In genomic region chr6:42783177-42783875, GRCh38 we compare ENCODE assay signal across 8 cellular contexts. TPM values are rescaled to one million over a fixed set of nuclear protein-coding genes. Genes with fewer than 3 reads are reported as not detected.
DNase-seq lines count a peak whose midpoint lies in the region; ATAC-seq and TF ChIP-seq lines count a peak whose summit lies in the region.

No MANE protein-coding gene starts in this region.

- no peaks in the 10 kb centered on the region for H3K36me3 ChIP-seq in GM23338 (ENCODE audit: insufficient read depth)

- H3K36me3 Mint-ChIP-seq in GM23338 (ENCODE audit: low read depth) (peaks cover 13% of the 10 kb centered on the region), WTC11 (no peaks in the 10 kb centered on the region)

- 0 out of 2 replicates have a peak, but pooled peaks cover 1% of the 10 kb centered on the region for H3F3A ChIP-seq in GM23338 (replicated peaks; ENCODE audit: low read depth)

- H3K4me2 ChIP-seq in GM23338 = peak overlapping the region; percentile 70

- H4K20me1 ChIP-seq in GM23338 (replicated peaks; ENCODE audit: insufficient read depth) = no peaks in the 10 kb centered on the region

- peaks cover 26% of the 10 kb centered on the region for H3K27me3 Mint-ChIP-seq in GM23338 (ENCODE audit: insufficient read depth, low read depth, poor library complexity)
- no peaks in the 10 kb centered on the region for H3K27me3 Mint-ChIP-seq in WTC11 (ENCODE audit: low read depth)

- H3K27ac ChIP-seq in GM23338 (ENCODE audit: low read depth) = peak overlapping the region; percentile 100

- H3K4me3 ChIP-seq in GM23338 (peak overlapping the region; percentile 68), cardiac fibroblast (replicated peaks in 1 of 2; ENCODE audit: low read depth in 2 of 2, low read length in 2 of 2) (peak overlapping the region; percentile 76 to 79)

- peaks cover 29% of the 10 kb centered on the region for H3K4me1 ChIP-seq in GM23338 (ENCODE audit: insufficient read depth)

- H3K79me2 ChIP-seq in GM23338 (replicated peaks; ENCODE audit: insufficient read depth) = peaks cover 52% of the 10 kb centered on the region

- ATAC-seq in GM23338 (peak; percentile 57), WTC11 (peak; percentile 42), HG02981 (IDR thresholded peaks at IDR 0.05; ENCODE audit: unreplicated experiment) (no peak)

- CTCF ChIA-PET in WTC11 (lab: Charles Lee) = interaction anchor here (0.6 to 1.4 kb wide), 2 partner anchors 85 to 121 kb away, joined by 4 read pairs; no protein-coding TSS in a partner anchor

- POLR2A ChIA-PET in WTC11 (lab: Charles Lee) = interaction anchor here (1.0 to 2.3 kb wide), 9 partner anchors 12 to 387 kb away, joined by 3 to 42 read pairs (median 4); partner anchors contain the start of genes KLC4, KLHDC3, MEA1 and MRPL2

- H3K9me2 ChIP-seq in GM23338 (ENCODE audit: insufficient read depth) = no peaks in the 10 kb centered on the region

- H3K9me3 Mint-ChIP-seq in GM23338 = no peaks in the 10 kb centered on the region
- H3K9me3 Mint-ChIP-seq in WTC11 = no peaks in the 10 kb centered on the region

- H3K4me1 Mint-ChIP-seq in GM23338 = peaks cover 20% of the 10 kb centered on the region
- peaks cover 20% of the 10 kb centered on the region for H3K4me1 Mint-ChIP-seq in WTC11

- peak overlapping the region; percentile 93 for H3K4me3 Mint-ChIP-seq in GM23338
- peak overlapping the region; percentile 93 for H3K4me3 Mint-ChIP-seq in WTC11

- H3K27me3 ChIP-seq in GM23338 (ENCODE audit: insufficient read depth) = no peaks in the 10 kb centered on the region

- no peak overlapping the region for H2AFZ ChIP-seq in GM23338

- no peak for TF ChIP-seq CTCF in GM23338 (conservative IDR thresholded peaks at IDR 0.05; ENCODE audit: low read depth in 2 of 2)
- no peak for TF ChIP-seq CTCF in WTC11 (IDR thresholded peaks at IDR 0.05)
- no peak for TF ChIP-seq CTCF in cardiac fibroblast (IDR thresholded peaks at IDR 0.05; ENCODE audit: low read depth, low read length)

- H3K27ac Mint-ChIP-seq in GM23338 = peak overlapping the region; percentile 99
- H3K27ac Mint-ChIP-seq in WTC11 = peak overlapping the region; percentile 97

- DNase-seq in D341Med (ENCODE audit: low spot score) = peak; percentile 88
- peak; percentile 73 for DNase-seq in GM23338 (ENCODE audit: low spot score)
- peak; percentile 60 for DNase-seq in NCI-H146 treated with DMSO at 0.1 percent for 48 hours (lab: John Stamatoyannopoulos, UW; ENCODE audit: unreplicated experiment)
- peak; percentile 57 for DNase-seq in WTC11 (ENCODE audit: low spot score)
- peak; percentile 71 to 86 for DNase-seq in cardiac fibroblast (ENCODE audit: low read depth in 2 of 2)
- peak; percentile 66 for DNase-seq in islet precursor cell
- DNase-seq in stimulated activated CD4-positive, alpha-beta T cell treated with anti-CD3 and anti-CD28 coated beads, Interleukin-12 subunit alpha, Interleukin-12 subunit beta, amount 100 ng/mL, for 4 hours = peak; percentile 71

TF ChIP-seq in GM23338, 12 proteins besides CTCF, POLR2A, EP300 and RAD21 (continues in another document):
- TF ChIP-seq NANOG (IDR thresholded peaks at IDR 0.05; ENCODE audit: borderline replicate concordance) = no peak
- no peak for TF ChIP-seq STAT1 (IDR thresholded peaks at IDR 0.05; ENCODE audit: unreplicated experiment)
- no peak for TF ChIP-seq EZH2 (IDR thresholded peaks at IDR 0.05; ENCODE audit: low read depth, unreplicated experiment)
- TF ChIP-seq POLR2AphosphoS5 (IDR thresholded peaks at IDR 0.05; ENCODE audit: low read depth) = peak; percentile 81

TF ChIP-seq in WTC11, 78 proteins besides CTCF, POLR2A, EP300 and RAD21 (continues in another document):
- TF ChIP-seq ETV6 (CRISPR knock-in tag; IDR thresholded peaks at IDR 0.05) (no peak), GABPB1 (CRISPR knock-in tag; IDR thresholded peaks at IDR 0.05) (0 out of 2 replicates have a peak, but pooled peaks have one; percentile 32), MLX (CRISPR knock-in tag; IDR thresholded peaks at IDR 0.05) (no peak; the same call in 1 of the 2 replicates), AR (CRISPR knock-in tag; IDR thresholded peaks at IDR 0.05) (no peak), FOXP4 (CRISPR knock-in tag; IDR thresholded peaks at IDR 0.05) (no peak; the same call in 1 of the 2 replicates), JAZF1 (CRISPR knock-in tag; IDR thresholded peaks at IDR 0.05) (no peak), HMGXB4 (CRISPR knock-in tag; IDR thresholded peaks at IDR 0.05) (peak; percentile 73; the same call in 1 of the 2 replicates), ATF3 (CRISPR knock-in tag; conservative IDR thresholded peaks at IDR 0.05) (no peak)

RNA-seq across cellular contexts. Expression of gene BICRAL, which starts 1.5 kb away (rescaled TPM):
- 11.0 and 11.7 TPM in 2 replicates for total RNA-seq in GM23338 (2014; rRNA removed; shearing (Covaris generic))
- polyA plus RNA-seq in GM23338 (2016; fragmentation: Nextera tagmentation; extraction: Ambion mirVana) = 3.4 and 3.6 TPM in 2 replicates
- 9.4 to 10.3 TPM (median 9.7 TPM) in 3 replicates for total RNA-seq in WTC11 (2021)

RNA-seq across cellular contexts. Expression of gene TBCC, which starts 37.4 kb away (rescaled TPM):
- 45.0 and 59.5 TPM in 2 replicates for total RNA-seq in GM23338 (2014; rRNA removed; shearing (Covaris generic))
- 45.3 and 48.3 TPM in 2 replicates for polyA plus RNA-seq in GM23338 (2016; fragmentation: Nextera tagmentation; extraction: Ambion mirVana)
- 24.7 to 27.3 TPM (median 25.0 TPM) in 3 replicates for total RNA-seq in WTC11 (2021)
